In genomic region chr3:25481402-25481801, GRCh38 we compare ENCODE assay signal across 14 cellular contexts. TPM values are rescaled to one million over a fixed set of nuclear protein-coding genes. Genes with fewer than 3 reads are reported as not detected.
"Had no signal": no experiment of that assay in that cellular context is flagged by ENCODE, and none has a peak within 500 bp of the region (broad histone marks: within the 10 kb centered on the region; RNA-seq: fewer than 3 reads in every experiment).

No MANE protein-coding gene starts in this region.

- H3K4me3 ChIP-seq: breast epithelium had no signal

- H3K9me3 ChIP-seq: breast epithelium had no signal

- FAIRE-seq: kidney, urothelium cell line had no signal

- DNase-seq: activated CD4-positive, CD25-positive, alpha-beta regulatory T cell treated with anti-CD3 and anti-CD28 coated beads, Interleukin-2, amount 50 U/mL, for 72 hours; activated naive CD4-positive, alpha-beta T cell treated with anti-CD3 and anti-CD28 coated beads for 36 hours; activated naive CD8-positive, alpha-beta T cell treated with anti-CD3 and anti-CD28 coated beads, Interleukin-2, amount 50 U/mL, for 24 hours; aorta; endodermal cell; hypothalamus; kidney; mesenchymal stem cell; stimulated activated CD4-positive, alpha-beta T cell treated with anti-CD3 and anti-CD28 coated beads, Interleukin-2, amount 100 ng/mL, for 48 hours had no signal

- H3K4me1 ChIP-seq: breast epithelium had no signal

- ATAC-seq: activated naive CD8-positive, alpha-beta T cell treated with anti-CD3 and anti-CD28 coated beads, Interleukin-2, amount 50 U/mL, for 24 hours; natural killer cell treated with Interleukin-12 subunit alpha and Interleukin-12 subunit beta and Interleukin-15 and Interleukin-18, amount 100 ng/mL, for 72 hours; stimulated activated memory B cell treated with anti-CD40 and anti-IgM and Interleukin-4, amounts not matched to agents 10 μg/mL and 1 μg/mL and 100 μg/mL, for 72 hours had no signal

- H3K36me3 ChIP-seq: breast epithelium had no signal

- H3K27me3 ChIP-seq: breast epithelium had no signal

RNA-seq across cellular contexts. Expression of gene RARB, which starts 53.3 kb away (rescaled TPM):
- total RNA-seq: activated naive CD4-positive, alpha-beta T cell treated with anti-CD3 and anti-CD28 coated beads for 36 hours; activated T-helper 2 cell treated with anti-CD3 and anti-CD28 coated beads, Interferon-gamma antibody, Interleukin-2, Interleukin-4, amounts not matched to agents 10 μg/mL and 5 μg/mL and 100 μg/mL, durations not matched to agents 14 hours and 24 hours and 36 hours; natural killer cell treated with Interleukin-12 subunit alpha and Interleukin-12 subunit beta and Interleukin-15 and Interleukin-18, amount 100 ng/mL, for 72 hours had no signal
